ENCODE assay signal across 2 cellular contexts in genomic region chr13:92196566-92197256, GRCh38.
TF ChIP-seq lines count a peak whose summit lies in the region.

No MANE protein-coding gene starts in this region.

TF ChIP-seq in GM23338, 12 proteins besides CTCF, POLR2A, EP300 and RAD21 (continued from another document):
- no peak for TF ChIP-seq REST (IDR thresholded peaks at IDR 0.05; ENCODE audit: unreplicated experiment)
- TF ChIP-seq ZNF331 (CRISPR knock-in tag; IDR thresholded peaks at IDR 0.05; ENCODE audit: low read depth) = no peak
- no peak for TF ChIP-seq ZNF462 (CRISPR knock-in tag; IDR thresholded peaks at IDR 0.05)
- TF ChIP-seq EZH2 (IDR thresholded peaks at IDR 0.05; ENCODE audit: low read depth, unreplicated experiment) = no peak
- TF ChIP-seq ETS1 (IDR thresholded peaks at IDR 0.05) = no peak
- TF ChIP-seq POLR2AphosphoS5 (IDR thresholded peaks at IDR 0.05; ENCODE audit: low read depth) = no peak
- no peak for TF ChIP-seq STAT1 (IDR thresholded peaks at IDR 0.05; ENCODE audit: unreplicated experiment)
- TF ChIP-seq ZNF114 (CRISPR knock-in tag; IDR thresholded peaks at IDR 0.05) = no peak
- TF ChIP-seq CREB1 (CRISPR knock-in tag; IDR thresholded peaks at IDR 0.05; ENCODE audit: low read depth) = no peak
- no peak for TF ChIP-seq NANOG (IDR thresholded peaks at IDR 0.05; ENCODE audit: borderline replicate concordance)
- no peak for TF ChIP-seq EZH2phosphoT487 (IDR thresholded peaks at IDR 0.05; ENCODE audit: unreplicated experiment)
TF ChIP-seq in GM23338: peak in this region for 0.

TF ChIP-seq in HepG2, 621 proteins besides CTCF, POLR2A, EP300 and RAD21 (continued from another document):
- TF ChIP-seq ZNF589 (CRISPR knock-in tag; conservative IDR thresholded peaks at IDR 0.05) = no peak
- no peak for TF ChIP-seq EEA1 (CRISPR knock-in tag; IDR thresholded peaks at IDR 0.05; ENCODE audit: borderline replicate concordance)
- no peak for TF ChIP-seq FOXM1 (CRISPR knock-in tag; IDR thresholded peaks at IDR 0.05)
- no peak for TF ChIP-seq SP1 (IDR thresholded peaks at IDR 0.05)
- no peak for TF ChIP-seq SP1 (CRISPR knock-in tag; IDR thresholded peaks at IDR 0.05)
- no peak for TF ChIP-seq SKI (IDR thresholded peaks at IDR 0.05; ENCODE audit: partially characterized antibody)
- no peak for TF ChIP-seq SNAPC2 (CRISPR knock-in tag; IDR thresholded peaks at IDR 0.05)
- TF ChIP-seq HOXA9 (CRISPR knock-in tag; IDR thresholded peaks at IDR 0.05; ENCODE audit: borderline replicate concordance) = no peak
- no peak for TF ChIP-seq MNT (IDR thresholded peaks at IDR 0.05)
- TF ChIP-seq ZMAT5 (CRISPR knock-in tag; IDR thresholded peaks at IDR 0.05; ENCODE audit: borderline replicate concordance, low read depth) = no peak
- TF ChIP-seq GATAD2A (CRISPR knock-in tag; IDR thresholded peaks at IDR 0.05) = no peak
- TF ChIP-seq ZNF607 (CRISPR knock-in tag; IDR thresholded peaks at IDR 0.05; ENCODE audit: borderline replicate concordance) = no peak
- TF ChIP-seq ZNF567 (CRISPR knock-in tag; IDR thresholded peaks at IDR 0.05; ENCODE audit: borderline replicate concordance) = no peak
- TF ChIP-seq ZNF660 (CRISPR knock-in tag; IDR thresholded peaks at IDR 0.05; ENCODE audit: borderline replicate concordance, low read depth) = no peak
- TF ChIP-seq CBX2 (IDR thresholded peaks at IDR 0.05; ENCODE audit: low read depth, low read length) = no peak
- no peak for TF ChIP-seq CBX2 (CRISPR knock-in tag; IDR thresholded peaks at IDR 0.05; ENCODE audit: low read depth)
- no peak for TF ChIP-seq ZKSCAN1 (IDR thresholded peaks at IDR 0.05; ENCODE audit: low read length)
